Comparison of ENCODE assay signal across 16 cellular contexts in the genomic region with DNA sequence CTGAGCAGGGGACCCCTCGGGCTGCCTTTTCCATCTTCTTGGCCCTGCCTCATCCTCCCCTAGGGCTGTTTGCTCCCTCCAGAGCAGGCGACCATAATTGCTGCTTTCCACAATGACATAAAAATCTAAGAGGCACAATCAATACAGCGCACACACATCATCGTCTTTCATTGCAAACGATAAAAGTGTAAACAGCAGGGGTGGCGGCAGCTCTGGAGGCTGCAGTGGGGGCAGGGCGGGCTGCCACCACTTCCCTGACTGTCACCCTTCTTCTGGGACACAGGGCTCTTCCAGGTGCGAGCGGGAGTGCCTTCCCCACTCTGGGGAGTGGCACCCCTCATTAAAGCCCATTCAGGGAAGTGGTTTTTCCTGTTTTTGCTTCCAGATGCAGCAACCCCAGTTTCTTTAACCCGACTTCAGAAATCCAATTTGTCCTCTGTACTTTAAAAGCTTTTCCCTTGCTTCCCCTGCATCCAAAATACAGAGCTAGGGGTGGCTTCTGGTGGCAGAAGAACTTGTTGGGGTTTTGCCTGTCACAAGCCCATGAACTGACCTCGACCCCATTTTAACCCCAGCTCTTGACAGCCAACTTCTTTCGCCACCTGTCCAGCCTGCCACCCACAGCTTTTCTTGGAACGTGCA. TPM values are rescaled to one million over a fixed set of nuclear protein-coding genes. Genes with fewer than 3 reads are reported as not detected.
DNase-seq lines count a peak whose midpoint lies in the region; ATAC-seq and TF ChIP-seq lines count a peak whose summit lies in the region.
"Had no signal": no experiment of that assay in that cellular context is flagged by ENCODE, and none has a peak within 500 bp of the region (broad histone marks: within the 10 kb centered on the region; RNA-seq: fewer than 3 reads in every experiment).

No MANE protein-coding gene starts in this region.

- H3K79me2 ChIP-seq in HCT116 (ENCODE audit: insufficient read depth, low read length), result no peaks in the 10 kb centered on the region

- no peak for ATAC-seq in HCT116
- ATAC-seq in HG03045 (IDR thresholded peaks at IDR 0.05; ENCODE audit: unreplicated experiment), result no peak
- ATAC-seq: foreskin keratinocyte, GM12878 had no signal

- H3K27me3 ChIP-seq in HCT116 (ENCODE audit: insufficient read depth, low read length) (peaks cover 8% of the 10 kb centered on the region; the same call in 1 of the 2 replicates), neuronal stem cell (ENCODE audit: control insufficient read depth in 3 of 3, insufficient read depth in 3 of 3, low read depth in 1 of 3, low read length in 3 of 3) (peaks cover 0 to 57% (median 0%) of the 10 kb centered on the region in 3 experiments)

- H2BK120ac ChIP-seq in neuronal stem cell (ENCODE audit: low read depth, low read length), result no peak overlapping the region

- H2AFZ ChIP-seq in HCT116 (ENCODE audit: low read depth, low read length, poor library complexity, severe bottlenecking) (no peak overlapping the region), neuronal stem cell (ENCODE audit: low read length) (no peak overlapping the region)

- peaks cover 49% of the 10 kb centered on the region for H3K4me1 Mint-ChIP-seq in brain

- no peak for TF ChIP-seq POLR2A in HCT116 (IDR thresholded peaks at IDR 0.05; ENCODE audit: borderline replicate concordance, extremely low read depth, insufficient read depth, insufficient read length)

- H3K27ac Mint-ChIP-seq in brain, result peak overlapping the region in 4 of 5 experiments; percentile 17 to 84 (median 48)
- H3K27ac Mint-ChIP-seq: activated naive CD8-positive, alpha-beta T cell had no signal

- H3K79me1 ChIP-seq in neuronal stem cell (ENCODE audit: low read depth, low read length), result no peaks in the 10 kb centered on the region

- no TSS peak for BruUV-seq in HCT116 (replicated peaks; lab: Mats Ljungman, UMichigan)

- no peak overlapping the region for H3K9ac ChIP-seq in HCT116 (ENCODE audit: low read length)
- H3K9ac ChIP-seq in neuronal stem cell (ENCODE audit: low read depth, low read length, poor library complexity), result no peak overlapping the region

- no peak for TF ChIP-seq RAD21 in HCT116 (IDR thresholded peaks at IDR 0.05; ENCODE audit: low read depth)

- no peak overlapping the region for H3K4ac ChIP-seq in neuronal stem cell (ENCODE audit: low read length)

- intact Hi-C loops in HCT116 (cut with micrococcal nuclease), result no loop called here

- no peak overlapping the region for H3K4me3 ChIP-seq in HCT116 (replicated peaks in 1 of 2; ENCODE audit: low read depth in 1 of 2, low read length in 2 of 2)
- H3K4me3 ChIP-seq in neuronal stem cell (ENCODE audit: low read length in 2 of 2), result no peak overlapping the region
- H3K4me3 ChIP-seq: GM12878 had no signal

- H3K36me3 ChIP-seq in HCT116 (ENCODE audit: control insufficient read depth in 1 of 2, insufficient read depth in 2 of 2, low read length in 2 of 2), result no peaks in the 10 kb centered on the region
- no peaks in the 10 kb centered on the region for H3K36me3 ChIP-seq in neuronal stem cell (replicated peaks in 1 of 2; ENCODE audit: control insufficient read depth in 2 of 2, insufficient read depth in 2 of 2, low read length in 2 of 2)
- H3K36me3 ChIP-seq: breast epithelium had no signal

- H2BK12ac ChIP-seq in neuronal stem cell (ENCODE audit: low read length), result no peak overlapping the region

- H3K9me3 Mint-ChIP-seq in brain, result peaks cover 3 to 14% (median 5%) of the 10 kb centered on the region in 5 experiments

- TF ChIP-seq CTCF in HCT116 (IDR thresholded peaks at IDR 0.05 in 2 of 3, conservative IDR thresholded peaks at IDR 0.05 in 1 of 3; ENCODE audit: borderline replicate concordance in 1 of 3, insufficient read depth in 1 of 3, low read depth in 2 of 3, low read length in 2 of 3), result no peak
- TF ChIP-seq CTCF in brain (conservative IDR thresholded peaks at IDR 0.05), result no peak
- TF ChIP-seq CTCF in GM10248 (IDR thresholded peaks at IDR 0.05; ENCODE audit: control extremely low read depth, extremely low read depth, low read depth, missing control alignments), result no peak

- peak overlapping the region; percentile 30 for H3K18ac ChIP-seq in neuronal stem cell (ENCODE audit: low read length)

- CTCF ChIA-PET in HCT116 (lab: Charles Lee) (interaction anchor here (1.6 kb wide), 1 partner anchor 32 kb away, joined by 6 read pairs; no protein-coding TSS in a partner anchor), GM10248 (lab: Yijun Ruan, JAX) (interaction anchor here (1.0 to 1.7 kb wide), 3 partner anchors 13 to 35 kb away, joined by 3 to 6 read pairs (median 3); no protein-coding TSS in a partner anchor)

- H4K91ac ChIP-seq in neuronal stem cell (ENCODE audit: low read depth, low read length, poor library complexity), result no peak overlapping the region

- DNase-seq in HCT116 (ENCODE audit: low read depth, low spot score), result no peak
- peak; percentile 20 for DNase-seq in NCI-H2029 (lab: John Stamatoyannopoulos, UW)
- DNase-seq in neuronal stem cell (ENCODE audit: low spot score), result no peak
- DNase-seq in nucleus accumbens (lab: John Stamatoyannopoulos, UW), result no peak
- DNase-seq in GM10248 (ENCODE audit: extremely low spot score), result no peak
- no peak for DNase-seq in activated effector memory CD4-positive, alpha-beta T cell treated with anti-CD3 and anti-CD28 coated beads, Interleukin-2, amount 50 U/mL, for 16 hours
- DNase-seq: effector CD4-positive, alpha-beta T cell; foreskin keratinocyte; NCI-H446 treated with DMSO at 0.1 percent for 48 hours; T-helper 1 cell had no signal

- RAD21 ChIA-PET in HCT116 (lab: Charles Lee; ENCODE audit: low non-redundant PET in 1 of 2, low total read pairs in 2 of 2, uncharacterized antibody in 2 of 2, unreplicated experiment in 2 of 2), result no interaction called here

- no peak overlapping the region for H3K23ac ChIP-seq in neuronal stem cell (ENCODE audit: low read depth, low read length, poor library complexity)

- H3K9me3 ChIP-seq in HCT116 (ENCODE audit: control insufficient read depth in 1 of 2, insufficient read depth in 1 of 2, low read depth in 1 of 2, low read length in 2 of 2), result no peaks in the 10 kb centered on the region
- no peaks in the 10 kb centered on the region for H3K9me3 ChIP-seq in neuronal stem cell (replicated peaks in 1 of 2; ENCODE audit: control insufficient read depth in 2 of 2, insufficient read depth in 1 of 2, low read depth in 1 of 2, low read length in 2 of 2)

- no peaks in the 10 kb centered on the region for H3K36me3 Mint-ChIP-seq in brain
- H3K36me3 Mint-ChIP-seq: activated naive CD8-positive, alpha-beta T cell had no signal

- H3K4me2 ChIP-seq in HCT116 (ENCODE audit: low read length) (0 out of 2 replicates have a peak overlapping the region, but pooled peaks have one; percentile 2), neuronal stem cell (ENCODE audit: insufficient read depth, low read length, poor library complexity, severe bottlenecking) (no peak overlapping the region)

- no CpG with 5 or more reads among the region's 13 CpGs for WGBS in neuronal stem cell (ENCODE audit: extremely low coverage in 2 of 2, insufficient read length in 2 of 2, insufficient replicate concordance in 1 of 2), 2 donors

- H4K20me1 ChIP-seq in HCT116 (ENCODE audit: insufficient read depth), result no peaks in the 10 kb centered on the region

- H3K27ac ChIP-seq in HCT116 (ENCODE audit: low read depth, low read length) (no peak overlapping the region), neuronal stem cell (replicated peaks; ENCODE audit: low read length) (no peak overlapping the region)
- H3K27ac ChIP-seq: foreskin keratinocyte, HL-60 had no signal

- peak overlapping the region in 1 of 5 experiments; percentile 12 for H3K4me3 Mint-ChIP-seq in brain
- H3K4me3 Mint-ChIP-seq: activated naive CD8-positive, alpha-beta T cell had no signal

- H2BK15ac ChIP-seq in neuronal stem cell (ENCODE audit: low read length), result peak overlapping the region; percentile 35

- H2BK5ac ChIP-seq in neuronal stem cell (ENCODE audit: low read length), result no peak overlapping the region

- POLR2A ChIA-PET in HCT116 (lab: Charles Lee) (no interaction called here), GM10248 (lab: Yijun Ruan, JAX) (no interaction called here)

- no peak overlapping the region for H2AK5ac ChIP-seq in neuronal stem cell (ENCODE audit: low read depth, low read length)

- H3K27me3 Mint-ChIP-seq in brain, result peaks cover 23% of the 10 kb centered on the region

- H3K9me2 ChIP-seq in HCT116 (ENCODE audit: insufficient read depth), result no peaks in the 10 kb centered on the region

- no peak overlapping the region for H3K14ac ChIP-seq in neuronal stem cell (ENCODE audit: low read length)

- no peak overlapping the region for H4K8ac ChIP-seq in neuronal stem cell (ENCODE audit: low read depth, low read length)

- H3K4me1 ChIP-seq in HCT116 (ENCODE audit: control insufficient read depth in 1 of 2, insufficient read depth in 2 of 2, low read length in 2 of 2) (peaks cover 0 to 12% of the 10 kb centered on the region in 2 experiments; a peak in 2 of 4 replicates), neuronal stem cell (ENCODE audit: control insufficient read depth in 2 of 2, insufficient read depth in 1 of 2, low read depth in 1 of 2, low read length in 2 of 2) (peaks cover 0 to 24% of the 10 kb centered on the region in 2 donors)
- H3K4me1 ChIP-seq: foreskin keratinocyte had no signal

TF ChIP-seq in HCT116, 20 proteins besides CTCF, POLR2A, EP300 and RAD21:
- TF ChIP-seq ZNF274 (IDR thresholded peaks at IDR 0.05; ENCODE audit: low read depth, low read length), result no peak
- no peak for TF ChIP-seq EGR1 (IDR thresholded peaks at IDR 0.05; ENCODE audit: low read depth)
- no peak for TF ChIP-seq YY1 (IDR thresholded peaks at IDR 0.05; ENCODE audit: extremely low read depth, insufficient replicate concordance, low read depth, low read length)
- TF ChIP-seq FOSL1 (IDR thresholded peaks at IDR 0.05; ENCODE audit: low read depth), result no peak

RNA-seq across cellular contexts. Expression of gene TSPAN17, which starts 45.7 kb away (rescaled TPM):
- 50.1 TPM for total RNA-seq in HCT116 (2021; ENCODE audit: unreplicated experiment)
- 35.1 and 36.3 TPM in 2 replicates for polyA plus RNA-seq in HCT116 (2012)
- polyA plus RNA-seq in brain (ENCODE audit: insufficient read depth, low read depth, low replicate concordance), result 24.8 TPM
- 24.8 TPM for polyA plus RNA-seq in neuronal stem cell (2013, experiment 1 of 2)
- polyA plus RNA-seq in neuronal stem cell (2013, experiment 2 of 2), result 23.4 TPM
